In genomic region chr3:46680298-46680826, GRCh38 we compare ENCODE assay signal across 32 cellular contexts. TPM values are rescaled to one million over a fixed set of nuclear protein-coding genes. Genes with fewer than 3 reads are reported as not detected.
"Had no signal": no experiment of that assay in that cellular context is flagged by ENCODE, and none has a peak within 500 bp of the region (broad histone marks: within the 10 kb centered on the region; RNA-seq: fewer than 3 reads in every experiment).

No MANE protein-coding gene starts in this region.

- ATAC-seq: activated CD8-positive, alpha-beta T cell treated with anti-CD3 and anti-CD28 coated beads for 36 hours; activated T-cell treated with anti-CD3 and anti-CD28 coated beads, Interleukin-2, amount 50 U/mL, for 4 hours; body of pancreas; gastrocnemius medialis; naive thymus-derived CD4-positive, alpha-beta T cell; stimulated activated memory B cell treated with anti-CD40 and anti-IgM and Interleukin-4, amounts not matched to agents 10 μg/mL and 1 μg/mL and 100 μg/mL, for 72 hours had no signal

- H3K4me3 ChIP-seq: adrenal gland, body of pancreas, colonic mucosa, gastrocnemius medialis, right lobe of liver, skin epidermis, stomach, tibial artery had no signal

- FAIRE-seq: keratinocyte had no signal

- H3K27ac ChIP-seq: adrenal gland, body of pancreas, colonic mucosa, gastrocnemius medialis, right lobe of liver, skin epidermis, stomach, tibial artery had no signal

- H3K9me3 ChIP-seq: adrenal gland, body of pancreas, colonic mucosa, gastrocnemius medialis, right lobe of liver, stomach, tibial artery had no signal

- H3K36me3 ChIP-seq: adrenal gland, colonic mucosa, right lobe of liver had no signal

- H3K4me3 Mint-ChIP-seq: activated CD8-positive, alpha-beta T cell treated with anti-CD3 and anti-CD28 coated beads for 36 hours; activated naive CD8-positive, alpha-beta T cell treated with anti-CD3 and anti-CD28 coated beads for 36 hours; activated T-cell treated with anti-CD3 and anti-CD28 coated beads, Interleukin-2, amount 50 U/mL, for 4 hours; naive thymus-derived CD4-positive, alpha-beta T cell; stimulated activated memory B cell treated with anti-CD40 and anti-IgM and Interleukin-4, amounts not matched to agents 10 μg/mL and 1 μg/mL and 100 μg/mL, for 72 hours had no signal

- H3K4me1 Mint-ChIP-seq: activated naive CD8-positive, alpha-beta T cell treated with anti-CD3 and anti-CD28 coated beads for 36 hours; stimulated activated memory B cell treated with anti-CD40 and anti-IgM and Interleukin-4, amounts not matched to agents 10 μg/mL and 1 μg/mL and 100 μg/mL, for 72 hours had no signal

- DNase-seq: activated CD4-positive, alpha-beta T cell treated with anti-CD3 and anti-CD28 coated beads for 1 hour; activated CD4-positive, alpha-beta T cell treated with anti-CD3 and anti-CD28 coated beads, Interleukin-2, amount 50 U/mL, for 1 hour; activated CD8-positive, alpha-beta T cell treated with anti-CD3 and anti-CD28 coated beads for 36 hours; activated naive CD4-positive, alpha-beta T cell; activated naive CD8-positive, alpha-beta T cell treated with anti-CD3 and anti-CD28 coated beads for 36 hours; activated T-cell treated with anti-CD3 and anti-CD28 coated beads, Interleukin-2, amount 50 U/mL, for 4 hours; adrenal gland; aorta; body of pancreas; cerebellar nuclear complex; colonic mucosa; effector memory CD4-positive, alpha-beta T cell; erythroblast; gastrocnemius medialis; glutamatergic neuron; hippocampal formation; left cardiac atrium; midbrain; naive thymus-derived CD4-positive, alpha-beta T cell; right lobe of liver; stimulated activated CD4-positive, alpha-beta T cell treated with anti-CD3 and anti-CD28 coated beads, Interleukin-12 subunit alpha, Interleukin-12 subunit beta, amount 100 ng/mL, for 4 hours; stimulated activated CD4-positive, alpha-beta T cell treated with anti-CD3 and anti-CD28 coated beads, Interleukin-4, amount 100 ng/mL, for 4 hours; stimulated activated CD8-positive, alpha-beta memory T cell treated with anti-CD3 and anti-CD28 coated beads, Interleukin-4, amount 100 ng/mL, for 48 hours; stomach; T-helper 2 cell; tibial artery had no signal

- H3K27me3 ChIP-seq: adrenal gland, body of pancreas, colonic mucosa, gastrocnemius medialis, right lobe of liver, stomach, tibial artery had no signal

- H3K27me3 Mint-ChIP-seq: activated CD8-positive, alpha-beta T cell treated with anti-CD3 and anti-CD28 coated beads for 36 hours; activated naive CD8-positive, alpha-beta T cell treated with anti-CD3 and anti-CD28 coated beads for 36 hours; naive thymus-derived CD4-positive, alpha-beta T cell had no signal

- H3K27ac Mint-ChIP-seq: activated CD8-positive, alpha-beta T cell treated with anti-CD3 and anti-CD28 coated beads for 36 hours; activated naive CD8-positive, alpha-beta T cell treated with anti-CD3 and anti-CD28 coated beads for 36 hours; stimulated activated memory B cell treated with anti-CD40 and anti-IgM and Interleukin-4, amounts not matched to agents 10 μg/mL and 1 μg/mL and 100 μg/mL, for 72 hours had no signal

- H3K36me3 Mint-ChIP-seq: activated naive CD8-positive, alpha-beta T cell treated with anti-CD3 and anti-CD28 coated beads for 36 hours; stimulated activated memory B cell treated with anti-CD40 and anti-IgM and Interleukin-4, amounts not matched to agents 10 μg/mL and 1 μg/mL and 100 μg/mL, for 72 hours had no signal

- H3K4me1 ChIP-seq: adrenal gland, body of pancreas, colonic mucosa, gastrocnemius medialis, tibial artery had no signal

- H3K9me3 Mint-ChIP-seq: activated CD8-positive, alpha-beta T cell treated with anti-CD3 and anti-CD28 coated beads for 36 hours; activated naive CD8-positive, alpha-beta T cell treated with anti-CD3 and anti-CD28 coated beads for 36 hours; activated T-cell treated with anti-CD3 and anti-CD28 coated beads, Interleukin-2, amount 50 U/mL, for 4 hours; naive thymus-derived CD4-positive, alpha-beta T cell; stimulated activated memory B cell treated with anti-CD40 and anti-IgM and Interleukin-4, amounts not matched to agents 10 μg/mL and 1 μg/mL and 100 μg/mL, for 72 hours had no signal

RNA-seq across cellular contexts. Expression of gene TMIE, which starts 20.8 kb away (rescaled TPM):
- total RNA-seq: body of pancreas, osteocyte had no signal

RNA-seq across cellular contexts. Expression of gene PRSS50, which starts 37.3 kb away (rescaled TPM):
- total RNA-seq: activated CD8-positive, alpha-beta T cell treated with anti-CD3 and anti-CD28 coated beads for 36 hours; activated naive CD8-positive, alpha-beta T cell treated with anti-CD3 and anti-CD28 coated beads for 36 hours; activated T-cell treated with anti-CD3 and anti-CD28 coated beads, Interleukin-2, amount 50 U/mL, for 4 hours; aorta; colonic mucosa; dermis microvascular lymphatic vessel endothelial cell; gastrocnemius medialis; left cardiac atrium; osteocyte; posterior vena cava had no signal
- polyA plus RNA-seq: keratinocyte; naive thymus-derived CD4-positive, alpha-beta T cell had no signal
